1 cellular context compared by ENCODE assay signal in the genomic region with DNA sequence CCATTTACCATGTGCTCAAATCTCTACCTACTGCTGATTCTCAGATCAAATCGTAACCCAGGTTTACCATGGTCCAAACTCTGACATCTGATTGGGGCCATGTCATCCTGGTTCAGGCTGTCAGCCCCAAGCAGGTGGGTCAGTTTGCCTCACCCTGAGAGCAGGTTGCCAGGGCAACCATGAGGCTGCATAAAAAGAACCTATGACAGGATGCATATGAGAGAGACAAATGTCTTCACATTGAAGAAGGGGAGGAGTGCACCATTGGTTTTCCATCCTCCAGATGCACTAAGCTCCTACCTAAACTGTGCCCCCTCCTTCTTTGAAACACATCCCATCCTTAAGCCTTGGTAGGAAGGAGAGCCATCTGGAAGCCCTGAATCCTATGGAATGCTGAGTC.
TF ChIP-seq lines count a peak whose summit lies in the region.

No MANE protein-coding gene starts in this region.

TF ChIP-seq in GM12878, 131 proteins besides CTCF, POLR2A, EP300 and RAD21 (continued from another document):
- TF ChIP-seq ZBTB40 (IDR thresholded peaks at IDR 0.05; ENCODE audit: borderline replicate concordance): no peak
- no peak for TF ChIP-seq POU2F2 (IDR thresholded peaks at IDR 0.05; ENCODE audit: borderline replicate concordance, low read depth, low read length)
- TF ChIP-seq, protein P1, sequence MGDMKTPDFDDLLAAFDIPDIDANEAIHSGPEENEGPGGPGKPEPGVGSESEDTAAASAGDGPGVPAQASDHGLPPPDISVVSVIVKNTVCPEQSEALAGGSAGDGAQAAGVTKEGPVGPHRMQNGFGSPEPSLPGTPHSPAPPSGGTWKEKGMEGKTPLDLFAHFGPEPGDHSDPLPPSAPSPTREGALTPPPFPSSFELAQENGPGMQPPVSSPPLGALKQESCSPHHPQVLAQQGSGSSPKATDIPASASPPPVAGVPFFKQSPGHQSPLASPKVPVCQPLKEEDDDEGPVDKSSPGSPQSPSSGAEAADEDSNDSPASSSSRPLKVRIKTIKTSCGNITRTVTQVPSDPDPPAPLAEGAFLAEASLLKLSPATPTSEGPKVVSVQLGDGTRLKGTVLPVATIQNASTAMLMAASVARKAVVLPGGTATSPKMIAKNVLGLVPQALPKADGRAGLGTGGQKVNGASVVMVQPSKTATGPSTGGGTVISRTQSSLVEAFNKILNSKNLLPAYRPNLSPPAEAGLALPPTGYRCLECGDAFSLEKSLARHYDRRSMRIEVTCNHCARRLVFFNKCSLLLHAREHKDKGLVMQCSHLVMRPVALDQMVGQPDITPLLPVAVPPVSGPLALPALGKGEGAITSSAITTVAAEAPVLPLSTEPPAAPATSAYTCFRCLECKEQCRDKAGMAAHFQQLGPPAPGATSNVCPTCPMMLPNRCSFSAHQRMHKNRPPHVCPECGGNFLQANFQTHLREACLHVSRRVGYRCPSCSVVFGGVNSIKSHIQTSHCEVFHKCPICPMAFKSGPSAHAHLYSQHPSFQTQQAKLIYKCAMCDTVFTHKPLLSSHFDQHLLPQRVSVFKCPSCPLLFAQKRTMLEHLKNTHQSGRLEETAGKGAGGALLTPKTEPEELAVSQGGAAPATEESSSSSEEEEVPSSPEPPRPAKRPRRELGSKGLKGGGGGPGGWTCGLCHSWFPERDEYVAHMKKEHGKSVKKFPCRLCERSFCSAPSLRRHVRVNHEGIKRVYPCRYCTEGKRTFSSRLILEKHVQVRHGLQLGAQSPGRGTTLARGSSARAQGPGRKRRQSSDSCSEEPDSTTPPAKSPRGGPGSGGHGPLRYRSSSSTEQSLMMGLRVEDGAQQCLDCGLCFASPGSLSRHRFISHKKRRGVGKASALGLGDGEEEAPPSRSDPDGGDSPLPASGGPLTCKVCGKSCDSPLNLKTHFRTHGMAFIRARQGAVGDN (IDR thresholded peaks at IDR 0.05): no peak
- TF ChIP-seq CEBPB (IDR thresholded peaks at IDR 0.05; ENCODE audit: borderline replicate concordance in 1 of 2, low read depth in 2 of 2, low read length in 2 of 2): no peak
- TF ChIP-seq RUNX3 (IDR thresholded peaks at IDR 0.05; ENCODE audit: low read length): no peak
- TF ChIP-seq NFIC (IDR thresholded peaks at IDR 0.05; ENCODE audit: low read depth, low read length): no peak
- no peak for TF ChIP-seq BMI1 (IDR thresholded peaks at IDR 0.05; ENCODE audit: borderline replicate concordance)
- TF ChIP-seq SMAD5 (IDR thresholded peaks at IDR 0.05; ENCODE audit: low read depth): no peak
- TF ChIP-seq NFYA (IDR thresholded peaks at IDR 0.05; ENCODE audit: borderline replicate concordance, low read depth, low read length): no peak
- TF ChIP-seq HDGF (IDR thresholded peaks at IDR 0.05): no peak
- TF ChIP-seq TARDBP (IDR thresholded peaks at IDR 0.05; ENCODE audit: borderline replicate concordance): no peak
- no peak for TF ChIP-seq HDAC2 (IDR thresholded peaks at IDR 0.05)
- TF ChIP-seq MAX (IDR thresholded peaks at IDR 0.05; ENCODE audit: low read depth, low read length): no peak
- TF ChIP-seq RCOR1 (conservative IDR thresholded peaks at IDR 0.05; ENCODE audit: low read depth, low read length): no peak
- no peak for TF ChIP-seq PML (IDR thresholded peaks at IDR 0.05; ENCODE audit: low read length)
TF ChIP-seq in GM12878: peak in this region for 0.
